Comparison of ENCODE assay signal across 8 cellular contexts in genomic region chr10:62610649-62611229, GRCh38.
DNase-seq lines count a peak whose midpoint lies in the region; ATAC-seq, FAIRE-seq and TF ChIP-seq lines count a peak whose summit lies in the region.

No MANE protein-coding gene starts in this region.

- H3K36me3 Mint-ChIP-seq in activated T-helper 2 cell treated with anti-CD3 and anti-CD28 coated beads, Interferon-gamma antibody, Interleukin-2, Interleukin-4, amounts not matched to agents 10 μg/mL and 5 μg/mL and 100 μg/mL, durations not matched to agents 14 hours and 24 hours and 36 hours (ENCODE audit: low read depth) = no peaks in the 10 kb centered on the region
- H3K36me3 Mint-ChIP-seq in glutamatergic neuron (ENCODE audit: unreplicated experiment) = peaks cover 5% of the 10 kb centered on the region

- H3K9me3 Mint-ChIP-seq in activated T-helper 2 cell treated with anti-CD3 and anti-CD28 coated beads, Interferon-gamma antibody, Interleukin-2, Interleukin-4, amounts not matched to agents 10 μg/mL and 5 μg/mL and 100 μg/mL, durations not matched to agents 14 hours and 24 hours and 36 hours = peaks cover 9% of the 10 kb centered on the region
- H3K9me3 Mint-ChIP-seq in glutamatergic neuron (ENCODE audit: unreplicated experiment) = no peaks in the 10 kb centered on the region

- TF ChIP-seq CTCF in C4-2B (conservative IDR thresholded peaks at IDR 0.05) (peak; percentile 79), PC-9 (conservative IDR thresholded peaks at IDR 0.05) (peak; percentile 82), glutamatergic neuron (IDR thresholded peaks at IDR 0.05; ENCODE audit: partially characterized antibody, unreplicated experiment) (peak; percentile 86), psoas muscle (IDR thresholded peaks at IDR 0.05) (peak; percentile 61)

- no peaks in the 10 kb centered on the region for H3K9me2 ChIP-seq in PC-9 (ENCODE audit: insufficient read depth)

- H3K36me3 ChIP-seq in PC-9 (ENCODE audit: low read depth) (no peaks in the 10 kb centered on the region), psoas muscle (ENCODE audit: insufficient read depth in 1 of 2, low read depth in 1 of 2) (no peaks in the 10 kb centered on the region)

- intact Hi-C loops in PC-9 (cut with micrococcal nuclease; ENCODE audit: unreplicated experiment) = loop anchor here (5.0 kb wide), 1 partner anchor 547 kb away; no protein-coding TSS in a partner anchor
- intact Hi-C loops in activated T-helper 2 cell treated with anti-CD3 and anti-CD28 coated beads, Interferon-gamma antibody, Interleukin-2, Interleukin-4, amounts not matched to agents 10 μg/mL and 5 μg/mL and 100 μg/mL, durations not matched to agents 14 hours and 24 hours and 36 hours (cut with micrococcal nuclease) = loop anchor here (1.0 to 5.0 kb wide), 5 partner anchors 196 to 547 kb away; no protein-coding TSS in a partner anchor
- intact Hi-C loops in psoas muscle (cut with DNase I) = loop anchor here (5.0 kb wide), 1 partner anchor 207 kb away; the partner anchor contains the start of gene EGR2 (in 2 of the 2)

- no peaks in the 10 kb centered on the region for H3K9me3 ChIP-seq in PC-9 (ENCODE audit: insufficient read depth, low read depth)
- no peaks in the 10 kb centered on the region for H3K9me3 ChIP-seq in psoas muscle

- no peaks in the 10 kb centered on the region for H3F3A ChIP-seq in PC-9 (ENCODE audit: insufficient read depth, low read depth)

- no peak overlapping the region for H3K4me2 ChIP-seq in PC-9

- no peak overlapping the region for H3K27ac Mint-ChIP-seq in activated T-helper 2 cell treated with anti-CD3 and anti-CD28 coated beads, Interferon-gamma antibody, Interleukin-2, Interleukin-4, amounts not matched to agents 10 μg/mL and 5 μg/mL and 100 μg/mL, durations not matched to agents 14 hours and 24 hours and 36 hours
- H3K27ac Mint-ChIP-seq in glutamatergic neuron (ENCODE audit: unreplicated experiment) = no peak overlapping the region

- POLR2A ChIA-PET in PC-9 (lab: Charles Lee; ENCODE audit: unreplicated experiment) = no interaction called here

- H3K4me3 ChIP-seq in PC-9 (no peak overlapping the region), psoas muscle (no peak overlapping the region)

- H3K79me2 ChIP-seq in PC-9 (ENCODE audit: low read depth) = no peaks in the 10 kb centered on the region

- H3K4me1 Mint-ChIP-seq in activated T-helper 2 cell treated with anti-CD3 and anti-CD28 coated beads, Interferon-gamma antibody, Interleukin-2, Interleukin-4, amounts not matched to agents 10 μg/mL and 5 μg/mL and 100 μg/mL, durations not matched to agents 14 hours and 24 hours and 36 hours (ENCODE audit: low read depth) = peaks cover 52% of the 10 kb centered on the region
- peaks cover 10% of the 10 kb centered on the region for H3K4me1 Mint-ChIP-seq in glutamatergic neuron (ENCODE audit: low read depth, unreplicated experiment)

- no peaks in the 10 kb centered on the region for H4K20me1 ChIP-seq in PC-9 (ENCODE audit: insufficient read depth)

- FAIRE-seq in GM19239 (lab: Jason Lieb, UNC) = peak; percentile 97

- peaks cover 5% of the 10 kb centered on the region for H3K27me3 Mint-ChIP-seq in activated T-helper 2 cell treated with anti-CD3 and anti-CD28 coated beads, Interferon-gamma antibody, Interleukin-2, Interleukin-4, amounts not matched to agents 10 μg/mL and 5 μg/mL and 100 μg/mL, durations not matched to agents 14 hours and 24 hours and 36 hours (ENCODE audit: low read depth)
- H3K27me3 Mint-ChIP-seq in glutamatergic neuron (ENCODE audit: unreplicated experiment) = peaks cover 4% of the 10 kb centered on the region

- CTCF ChIA-PET in PC-9 (lab: Charles Lee) = no interaction called here

- WGBS in psoas muscle, 3 donors = 16 to 27% (median 21%) methylated on average over 7 of the region's 7 CpGs

- BruUV-seq in PC-9 (replicated peaks; lab: Mats Ljungman, UMichigan) = no TSS peak

- H3K4me3 Mint-ChIP-seq in activated T-helper 2 cell treated with anti-CD3 and anti-CD28 coated beads, Interferon-gamma antibody, Interleukin-2, Interleukin-4, amounts not matched to agents 10 μg/mL and 5 μg/mL and 100 μg/mL, durations not matched to agents 14 hours and 24 hours and 36 hours (ENCODE audit: low read depth) = no peak overlapping the region
- no peak overlapping the region for H3K4me3 Mint-ChIP-seq in glutamatergic neuron (ENCODE audit: unreplicated experiment)

- no peak overlapping the region for H2AFZ ChIP-seq in PC-9

- H3K27ac ChIP-seq in C4-2B (no peak overlapping the region), PC-9 (no peak overlapping the region), psoas muscle (no peak overlapping the region)

- H3K4me1 ChIP-seq in PC-9 (replicated peaks; ENCODE audit: insufficient read depth) = no peaks in the 10 kb centered on the region
- H3K4me1 ChIP-seq in psoas muscle = no peaks in the 10 kb centered on the region

- H3K27me3 ChIP-seq in PC-9 (ENCODE audit: insufficient read depth, low read depth) (no peaks in the 10 kb centered on the region), psoas muscle (ENCODE audit: insufficient read depth in 3 of 3, low read length in 2 of 3) (no peaks in the 10 kb centered on the region)

- DNase-seq in GM19239 (ENCODE audit: insufficient read length, low spot score) (peak; percentile 70), PC-9 (peak in 1 of 2 experiments; percentile 22), glutamatergic neuron (peak; percentile 75), psoas muscle (peak; percentile 26 to 57), OCI-M2 (lab: John Stamatoyannopoulos, UW; ENCODE audit: unreplicated experiment) (no peak)
- DNase-seq in activated T-helper 2 cell treated with anti-CD3 and anti-CD28 coated beads, Interferon-gamma antibody, Interleukin-2, Interleukin-4, amounts not matched to agents 10 μg/mL and 5 μg/mL and 100 μg/mL, durations not matched to agents 14 hours and 24 hours and 36 hours (ENCODE audit: low spot score) = peak; percentile 58

- ATAC-seq in HG03354 (IDR thresholded peaks at IDR 0.05; ENCODE audit: poor library complexity, severe bottlenecking, unreplicated experiment) (peak; percentile 88), psoas muscle (peak in 3 of 4 donors; percentile 61 to 65 (median 62))
